23 cellular contexts compared by ENCODE assay signal in the genomic region with DNA sequence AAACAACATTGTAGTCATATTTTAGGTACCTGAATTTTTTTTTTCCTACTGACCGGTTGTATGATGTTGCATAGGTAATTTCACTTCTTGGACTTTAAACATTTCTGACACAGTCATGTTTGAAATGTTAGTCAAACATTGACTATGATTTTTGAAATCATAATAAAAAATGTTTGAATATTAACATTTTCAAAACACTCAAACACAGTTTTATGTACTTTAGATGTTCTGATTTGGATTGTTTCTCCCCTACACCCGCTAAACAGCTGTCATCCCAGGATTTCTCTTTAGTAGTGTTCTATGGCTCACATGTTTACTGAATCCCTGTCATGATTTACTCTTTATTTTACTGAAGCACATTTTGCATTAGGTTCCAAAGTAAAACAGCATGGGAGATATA.
"Had no signal": no experiment of that assay in that cellular context is flagged by ENCODE, and none has a peak within 500 bp of the region (broad histone marks: within the 10 kb centered on the region; RNA-seq: fewer than 3 reads in every experiment).

No MANE protein-coding gene starts in this region.

- H3K9ac ChIP-seq: SK-N-SH had no signal

- DNase-seq: activated CD4-positive, alpha-beta memory T cell treated with anti-CD3 and anti-CD28 coated beads, Interleukin-2, amount 10 ng/mL, durations not matched to agents 7 days and 5 days; activated CD4-positive, alpha-beta T cell treated with anti-CD3 and anti-CD28 coated beads for 36 hours; activated CD4-positive, alpha-beta T cell treated with anti-CD3 and anti-CD28 coated beads, Interleukin-2, amount 50 U/mL, for 1 hour; activated CD8-positive, alpha-beta memory T cell treated with anti-CD3 and anti-CD28 coated beads, Interleukin-2, amount 50 U/mL, for 4 hours; activated gamma-delta T cell treated with Interleukin-2 at 50 U/mL for 16 hours; activated naive CD4-positive, alpha-beta T cell treated with anti-CD3 and anti-CD28 coated beads, Interleukin-2, amount 10 ng/mL, durations not matched to agents 7 days and 5 days; activated naive CD8-positive, alpha-beta T cell treated with anti-CD3 and anti-CD28 coated beads for 36 hours; activated T-cell treated with anti-CD3 and anti-CD28 coated beads, Interleukin-2, amount 50 U/mL, for 72 hours; brain microvascular endothelial cell; Kasumi-1; NCI-H1092; NCI-H1417; NCI-H2029 treated with DMSO at 0.1 percent for 48 hours; NCI-H345; NCI-H510A; Peyer's patch; Right ventricle myocardium superior; SJCRH30; SK-N-SH; T-helper 1 cell; WERI-Rb-1 had no signal

- ATAC-seq: activated CD4-positive, alpha-beta T cell treated with anti-CD3 and anti-CD28 coated beads for 36 hours; activated T-cell treated with anti-CD3 and anti-CD28 coated beads, Interleukin-2, amount 50 U/mL, for 72 hours had no signal

- H3K4me2 ChIP-seq: SK-N-SH had no signal

- H3K9me3 ChIP-seq: Peyer's patch, SK-N-SH had no signal

- H3K4me3 ChIP-seq: cardiac muscle cell, Peyer's patch, SJCRH30 had no signal

- H3K36me3 ChIP-seq: brain microvascular endothelial cell, cardiac muscle cell, WERI-Rb-1 had no signal

- H3K27me3 ChIP-seq: brain microvascular endothelial cell, Peyer's patch, SJCRH30 had no signal

- H3K4me1 ChIP-seq: SJCRH30 had no signal

- H3K27ac ChIP-seq: brain microvascular endothelial cell, cardiac muscle cell, RWPE1, SJCRH30, WERI-Rb-1 had no signal
